ENCODE assay signal across 19 cellular contexts in the genomic region with DNA sequence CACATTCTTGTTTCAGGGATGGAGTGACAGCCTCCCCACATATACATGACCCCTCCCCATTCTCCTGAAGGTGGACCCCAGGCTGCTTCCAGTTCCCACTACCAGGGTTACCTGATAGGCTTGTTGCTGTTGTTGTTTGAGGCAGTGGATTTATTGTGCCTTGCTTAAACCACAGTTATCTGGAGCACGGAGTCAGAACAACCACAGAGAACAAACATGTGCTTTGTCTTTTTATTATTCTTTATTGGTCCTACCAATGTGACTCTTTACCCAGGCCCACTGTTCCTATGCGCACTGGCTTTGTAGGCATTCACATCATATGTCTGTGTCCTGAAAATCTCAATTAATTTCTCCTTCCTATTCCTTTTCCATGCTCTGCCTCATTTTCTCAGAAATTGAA. TPM values are rescaled to one million over a fixed set of nuclear protein-coding genes. Genes with fewer than 3 reads are reported as not detected.
DNase-seq lines count a peak whose midpoint lies in the region; ATAC-seq, FAIRE-seq and TF ChIP-seq lines count a peak whose summit lies in the region.
"Had no signal": no experiment of that assay in that cellular context is flagged by ENCODE, and none has a peak within 500 bp of the region (broad histone marks: within the 10 kb centered on the region; RNA-seq: fewer than 3 reads in every experiment).

No MANE protein-coding gene starts in this region.

- peaks cover 0 to 1% (median 0%) of the 10 kb centered on the region in 7 donors for H3K9me3 Mint-ChIP-seq in CD4-positive, CD25-positive, alpha-beta regulatory T cell
- H3K9me3 Mint-ChIP-seq in naive thymus-derived CD4-positive, alpha-beta T cell = no peaks in the 10 kb centered on the region
- H3K9me3 Mint-ChIP-seq: mesothelial cell of epicardium had no signal

- no peaks in the 10 kb centered on the region for H3K27me3 ChIP-seq in CD4-positive, CD25-positive, alpha-beta regulatory T cell (ENCODE audit: control insufficient read depth, insufficient read depth, low read length)
- H3K27me3 ChIP-seq in naive thymus-derived CD4-positive, alpha-beta T cell (ENCODE audit: control insufficient read depth in 2 of 2, insufficient read depth in 2 of 2, low read length in 2 of 2) = no peaks in the 10 kb centered on the region
- no peaks in the 10 kb centered on the region for H3K27me3 ChIP-seq in hepatocyte

- FAIRE-seq in H54 (lab: Jason Lieb, UNC) = no peak
- FAIRE-seq: astrocyte, endometrium had no signal

- peak overlapping the region; percentile 92 to 96 (median 92) for H3K27ac Mint-ChIP-seq in CD4-positive, CD25-positive, alpha-beta regulatory T cell
- peak overlapping the region; percentile 2 to 93 (median 84) for H3K27ac Mint-ChIP-seq in naive thymus-derived CD4-positive, alpha-beta T cell
- H3K27ac Mint-ChIP-seq: mesothelial cell of epicardium had no signal

- TF ChIP-seq POLR2A in H54 (IDR thresholded peaks at IDR 0.05; ENCODE audit: low read depth, low read length) = no peak

- H3K9me3 ChIP-seq in CD4-positive, CD25-positive, alpha-beta regulatory T cell (ENCODE audit: control insufficient read depth in 2 of 2, low read length in 2 of 2) = no peaks in the 10 kb centered on the region
- no peaks in the 10 kb centered on the region for H3K9me3 ChIP-seq in naive thymus-derived CD4-positive, alpha-beta T cell (ENCODE audit: control insufficient read depth in 2 of 3, low read length in 3 of 3)
- H3K9me3 ChIP-seq in hepatocyte (ENCODE audit: low read depth) = no peaks in the 10 kb centered on the region

- no peak for ATAC-seq in CD4-positive, CD25-positive, alpha-beta regulatory T cell (ENCODE audit: low read depth in 2 of 2)
- no peak for ATAC-seq in naive thymus-derived CD4-positive, alpha-beta T cell
- ATAC-seq in GM19467 (IDR thresholded peaks at IDR 0.05; ENCODE audit: unreplicated experiment) = no peak
- ATAC-seq: HCT116, sciatic nerve had no signal

- H3K4me2 ChIP-seq in hepatocyte = no peak overlapping the region

- CTCF ChIA-PET in naive thymus-derived CD4-positive, alpha-beta T cell (lab: Charles Lee) = no interaction called here

- H3K79me2 ChIP-seq in hepatocyte = no peaks in the 10 kb centered on the region

- peaks cover 26% of the 10 kb centered on the region for H3K36me3 Mint-ChIP-seq in CD4-positive, CD25-positive, alpha-beta regulatory T cell
- H3K36me3 Mint-ChIP-seq in naive thymus-derived CD4-positive, alpha-beta T cell = peaks cover 0 to 44% (median 23%) of the 10 kb centered on the region in 5 donors

- peaks cover 17 to 41% (median 36%) of the 10 kb centered on the region in 4 donors for H3K4me1 Mint-ChIP-seq in CD4-positive, CD25-positive, alpha-beta regulatory T cell
- peaks cover 16 to 44% (median 23%) of the 10 kb centered on the region in 7 donors for H3K4me1 Mint-ChIP-seq in naive thymus-derived CD4-positive, alpha-beta T cell
- H3K4me1 Mint-ChIP-seq: mesothelial cell of epicardium had no signal

- intact Hi-C loops in naive thymus-derived CD4-positive, alpha-beta T cell (cut with micrococcal nuclease) = no loop called here

- peaks cover 36% of the 10 kb centered on the region for H3K36me3 ChIP-seq in CD4-positive, CD25-positive, alpha-beta regulatory T cell (ENCODE audit: control insufficient read depth, insufficient read depth, low read length)
- peaks cover 0 to 41% (median 10%) of the 10 kb centered on the region in 3 experiments for H3K36me3 ChIP-seq in naive thymus-derived CD4-positive, alpha-beta T cell (ENCODE audit: control insufficient read depth in 2 of 3, insufficient read depth in 3 of 3, low read length in 3 of 3)
- no peaks in the 10 kb centered on the region for H3K36me3 ChIP-seq in hepatocyte (replicated peaks; ENCODE audit: insufficient read depth, low read depth)

- no peaks in the 10 kb centered on the region for H3K27me3 Mint-ChIP-seq in CD4-positive, CD25-positive, alpha-beta regulatory T cell
- H3K27me3 Mint-ChIP-seq in naive thymus-derived CD4-positive, alpha-beta T cell = no peaks in the 10 kb centered on the region

- no peak for TF ChIP-seq CTCF in hepatocyte (IDR thresholded peaks at IDR 0.05; ENCODE audit: poor library complexity)

- peak overlapping the region; percentile 69 for H3K27ac ChIP-seq in CD4-positive, CD25-positive, alpha-beta regulatory T cell (ENCODE audit: insufficient read depth, low read length, poor library complexity, severe bottlenecking)
- H3K27ac ChIP-seq in naive thymus-derived CD4-positive, alpha-beta T cell (ENCODE audit: low read depth, low read length) = peak overlapping the region; percentile 11
- no peak overlapping the region for H3K27ac ChIP-seq in hepatocyte

- H3K4me1 ChIP-seq in CD4-positive, CD25-positive, alpha-beta regulatory T cell (ENCODE audit: control insufficient read depth, insufficient read depth, low read length, poor library complexity, severe bottlenecking) = peaks cover 30% of the 10 kb centered on the region
- peaks cover 14 to 23% of the 10 kb centered on the region in 2 donors for H3K4me1 ChIP-seq in naive thymus-derived CD4-positive, alpha-beta T cell (ENCODE audit: control insufficient read depth in 2 of 2, insufficient read depth in 2 of 2, low read length in 2 of 2)
- no peaks in the 10 kb centered on the region for H3K4me1 ChIP-seq in hepatocyte (ENCODE audit: insufficient read depth)

- H3K4me3 ChIP-seq in CD4-positive, CD25-positive, alpha-beta regulatory T cell (ENCODE audit: low read depth, low read length) = peak overlapping the region; percentile 86
- no peak overlapping the region for H3K4me3 ChIP-seq in naive thymus-derived CD4-positive, alpha-beta T cell (ENCODE audit: low read length)
- H3K4me3 ChIP-seq in hepatocyte = no peak overlapping the region

- DNase-seq in CD4-positive, CD25-positive, alpha-beta regulatory T cell = no peak
- DNase-seq in LHCN-M2 (ENCODE audit: low read depth) = peak; percentile 11
- DNase-seq in amniotic epithelial cell (ENCODE audit: low read depth) = peak; percentile 75
- no peak for DNase-seq in naive thymus-derived CD4-positive, alpha-beta T cell
- DNase-seq in hepatocyte (ENCODE audit: low spot score) = no peak
- no peak for DNase-seq in stimulated activated CD4-positive, alpha-beta T cell treated with anti-CD3 and anti-CD28 coated beads, Interleukin-4, amount 100 ng/mL, for 4 hours
- no peak for DNase-seq in H54 (ENCODE audit: insufficient read length, low spot score)
- DNase-seq: foreskin fibroblast; GDM1; NCI-H2029 treated with DMSO at 0.1 percent for 48 hours; NCI-H446; nucleus accumbens; stimulated activated CD4-positive, alpha-beta T cell treated with anti-CD3 and anti-CD28 coated beads, Interleukin-1b, Interleukin-23, amount 100 ng/mL, for 48 hours had no signal

- no peaks in the 10 kb centered on the region for H4K20me1 ChIP-seq in hepatocyte (ENCODE audit: insufficient read depth, poor library complexity, severe bottlenecking)

- H3K9me2 ChIP-seq in hepatocyte (replicated peaks; ENCODE audit: insufficient read depth) = no peaks in the 10 kb centered on the region

- 94% methylated on average over 2 of the region's 2 CpGs for WGBS in hepatocyte (ENCODE audit: low lambda C conversion rate, missing lambda C conversion rate)

- peak overlapping the region in 3 of 4 donors; percentile 21 to 59 (median 34) for H3K4me3 Mint-ChIP-seq in CD4-positive, CD25-positive, alpha-beta regulatory T cell
- H3K4me3 Mint-ChIP-seq in naive thymus-derived CD4-positive, alpha-beta T cell = peak overlapping the region in 3 of 10 donors; percentile 57 to 77 (median 69)
- H3K4me3 Mint-ChIP-seq: mesothelial cell of epicardium had no signal

- POLR2A ChIA-PET in naive thymus-derived CD4-positive, alpha-beta T cell (lab: Charles Lee) = no interaction called here

- H2AFZ ChIP-seq in hepatocyte = no peak overlapping the region

RNA-seq across cellular contexts. Expression of a gene that starts 41.2 kb away (rescaled TPM):
- total RNA-seq in CD4-positive, CD25-positive, alpha-beta regulatory T cell = 9.2 TPM
- polyA plus RNA-seq in CD4-positive, CD25-positive, alpha-beta regulatory T cell = 1 to 10 TPM; 3.8 to 5.9 (median 5.4) TPM
- total RNA-seq in LHCN-M2 (2014; rRNA removed) (13.1 and 18.0 TPM in 2 replicates), hepatocyte (15.3 and 15.6 TPM in 2 replicates)
- polyA plus RNA-seq in LHCN-M2 (2012) = 6.1 TPM
- 10 to 100 TPM in 1 of 5 experiments, 1 to 10 TPM in 4; 5.9 to 12.8 (median 7.4) TPM for total RNA-seq in naive thymus-derived CD4-positive, alpha-beta T cell
- polyA plus RNA-seq in naive thymus-derived CD4-positive, alpha-beta T cell = 1 to 10 TPM; 2.8 to 9.8 TPM
- polyA plus RNA-seq in hepatocyte = 8.5 and 12.4 TPM in 2 replicates

RNA-seq across cellular contexts. Expression of a gene that starts 53.5 kb away (rescaled TPM):
- total RNA-seq in CD4-positive, CD25-positive, alpha-beta regulatory T cell = 29.3 TPM
- polyA plus RNA-seq in CD4-positive, CD25-positive, alpha-beta regulatory T cell = 1 to 10 TPM; 5.6 to 9.8 (median 7.6) TPM
- total RNA-seq in LHCN-M2 (2014; rRNA removed) (58.4 and 59.2 TPM in 2 replicates), hepatocyte (19.9 and 25.7 TPM in 2 replicates)
- polyA plus RNA-seq in LHCN-M2 (2012) = 22.0 TPM
- total RNA-seq in naive thymus-derived CD4-positive, alpha-beta T cell = 10 to 100 TPM; 20.2 to 28.8 (median 28.0) TPM
- polyA plus RNA-seq in naive thymus-derived CD4-positive, alpha-beta T cell = 10 to 100 TPM in 1 of 2 donors, 1 to 10 TPM in 1; 7.4 to 20.8 TPM
- 11.0 and 13.2 TPM in 2 replicates for polyA plus RNA-seq in hepatocyte

Comparison
In these comparisons a context has a peak if more than half of its experiments do, and no peak if none do; other contexts are left out.
1. DNase-seq: peak in LHCN-M2 (single experiment) and amniotic epithelial cell (single experiment); none in CD4-positive, CD25-positive, alpha-beta regulatory T cell (0 of 3), naive thymus-derived CD4-positive, alpha-beta T cell (0 of 9), hepatocyte (single experiment), stimulated activated CD4-positive, alpha-beta T cell treated with anti-CD3 and anti-CD28 coated beads, Interleukin-4, amount 100 ng/mL, for 4 hours (0 of 2) and H54 (single experiment).